22 cellular contexts compared by ENCODE assay signal in the genomic region with DNA sequence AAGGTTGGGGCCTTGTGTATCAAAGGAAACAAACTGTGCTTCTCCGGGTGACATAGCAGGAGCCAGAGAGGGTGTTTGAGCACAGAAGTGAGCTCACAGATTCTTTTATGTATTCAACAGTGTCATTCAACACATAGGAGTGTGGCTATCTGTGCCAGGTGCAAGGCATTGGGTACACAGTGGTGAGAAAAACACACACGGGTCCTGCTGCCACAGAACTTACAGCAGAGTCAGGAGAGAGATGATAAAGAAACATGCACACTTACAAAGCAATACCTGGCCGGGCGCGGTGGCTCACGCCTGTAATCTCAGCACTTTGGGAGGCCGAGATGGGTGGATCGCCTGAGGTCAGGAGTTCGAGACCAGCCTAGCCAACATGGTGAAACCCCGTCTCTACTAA. TPM values are rescaled to one million over a fixed set of nuclear protein-coding genes. Genes with fewer than 3 reads are reported as not detected.
"Had no signal": no experiment of that assay in that cellular context is flagged by ENCODE, and none has a peak within 500 bp of the region (broad histone marks: within the 10 kb centered on the region; RNA-seq: fewer than 3 reads in every experiment).

No MANE protein-coding gene starts in this region.

- H3K27me3 ChIP-seq: neural progenitor cell, right atrium auricular region, suprapubic skin, tibial nerve had no signal

- DNase-seq: activated CD8-positive, alpha-beta memory T cell treated with anti-CD3 and anti-CD28 coated beads, Interleukin-2, amount 10 ng/mL, durations not matched to agents 7 days and 5 days; activated CD8-positive, alpha-beta T cell treated with anti-CD3 and anti-CD28 coated beads for 36 hours; activated gamma-delta T cell treated with Interleukin-2 at 50 U/mL for 16 hours; activated T-cell treated with anti-CD3 and anti-CD28 coated beads for 4 hours; effector CD4-positive, alpha-beta T cell; left ventricle myocardium inferior; stimulated activated CD4-positive, alpha-beta T cell treated with anti-CD3 and anti-CD28 coated beads, Interleukin-12 subunit alpha, Interleukin-12 subunit beta, amount 100 ng/mL, for 4 hours; stimulated activated naive CD8-positive, alpha-beta T cell treated with anti-CD3 and anti-CD28 coated beads, Interleukin-15, amount 100 ng/mL, for 72 hours had no signal

- H3K9me3 ChIP-seq: right atrium auricular region, suprapubic skin had no signal

- H3K27me3 Mint-ChIP-seq: brain had no signal

- H3K27ac Mint-ChIP-seq: activated CD4-positive, alpha-beta T cell treated with anti-CD3 and anti-CD28 coated beads, Interleukin-2, amount 10 ng/mL, durations not matched to agents 24 days and 14 days; activated CD8-positive, alpha-beta memory T cell treated with anti-CD3 and anti-CD28 coated beads, Interleukin-2, amount 10 ng/mL, durations not matched to agents 7 days and 5 days; activated CD8-positive, alpha-beta T cell treated with anti-CD3 and anti-CD28 coated beads for 36 hours; activated naive CD4-positive, alpha-beta T cell treated with anti-CD3 and anti-CD28 coated beads, Interleukin-2, amount 50 U/mL, for 24 hours; dendritic cell treated with granulocyte-macrophage colony-stimulating factor and Interleukin-4, amounts not matched to agents 40 ng/mL and 50 ng/mL, for 4 days; mesothelial cell of epicardium; naive thymus-derived CD8-positive, alpha-beta T cell; neural progenitor cell; progenitor cell of endocrine pancreas had no signal

- H3K27ac ChIP-seq: left ventricle myocardium inferior, neural progenitor cell, right atrium auricular region, suprapubic skin, tibial nerve, VCaP had no signal

- H3K4me3 Mint-ChIP-seq: activated CD4-positive, alpha-beta T cell treated with anti-CD3 and anti-CD28 coated beads, Interleukin-2, amount 10 ng/mL, durations not matched to agents 24 days and 14 days; activated CD8-positive, alpha-beta memory T cell treated with anti-CD3 and anti-CD28 coated beads, Interleukin-2, amount 10 ng/mL, durations not matched to agents 7 days and 5 days; activated CD8-positive, alpha-beta T cell treated with anti-CD3 and anti-CD28 coated beads for 36 hours; activated naive CD4-positive, alpha-beta T cell treated with anti-CD3 and anti-CD28 coated beads, Interleukin-2, amount 50 U/mL, for 24 hours; brain; dendritic cell treated with granulocyte-macrophage colony-stimulating factor and Interleukin-4, amounts not matched to agents 40 ng/mL and 50 ng/mL, for 4 days; mesothelial cell of epicardium; naive thymus-derived CD8-positive, alpha-beta T cell; neural progenitor cell; stimulated activated naive CD8-positive, alpha-beta T cell treated with anti-CD3 and anti-CD28 coated beads, Interleukin-15, amount 100 ng/mL, for 72 hours had no signal

- H3K36me3 ChIP-seq: left ventricle myocardium inferior, neural progenitor cell, right atrium auricular region, suprapubic skin, tibial nerve had no signal

- ATAC-seq: activated CD4-positive, CD25-positive, alpha-beta regulatory T cell treated with anti-CD3 and anti-CD28 coated beads, Interleukin-2, amount 50 U/mL, for 24 hours had no signal

- H3K4me3 ChIP-seq: left ventricle myocardium inferior, neural progenitor cell, right atrium auricular region, suprapubic skin, tibial nerve had no signal

- H3K4me1 ChIP-seq: left ventricle myocardium inferior, neural progenitor cell, right atrium auricular region, suprapubic skin had no signal

- H3K9me3 Mint-ChIP-seq: activated naive CD4-positive, alpha-beta T cell treated with anti-CD3 and anti-CD28 coated beads, Interleukin-2, amount 50 U/mL, for 24 hours had no signal

- H3K36me3 Mint-ChIP-seq: activated CD8-positive, alpha-beta memory T cell treated with anti-CD3 and anti-CD28 coated beads, Interleukin-2, amount 10 ng/mL, durations not matched to agents 7 days and 5 days; activated naive CD4-positive, alpha-beta T cell treated with anti-CD3 and anti-CD28 coated beads, Interleukin-2, amount 50 U/mL, for 24 hours; brain; neural progenitor cell had no signal

RNA-seq across cellular contexts. Expression of gene ECHDC3, which starts 16.3 kb away (rescaled TPM):
- total RNA-seq: T-helper 2 cell treated with Interferon-gamma antibody and Interleukin-4, amounts not matched to agents 100 ng/mL and 5 ng/mL, for 36 hours had no signal
